1 cellular context compared by ENCODE assay signal in the genomic region with DNA sequence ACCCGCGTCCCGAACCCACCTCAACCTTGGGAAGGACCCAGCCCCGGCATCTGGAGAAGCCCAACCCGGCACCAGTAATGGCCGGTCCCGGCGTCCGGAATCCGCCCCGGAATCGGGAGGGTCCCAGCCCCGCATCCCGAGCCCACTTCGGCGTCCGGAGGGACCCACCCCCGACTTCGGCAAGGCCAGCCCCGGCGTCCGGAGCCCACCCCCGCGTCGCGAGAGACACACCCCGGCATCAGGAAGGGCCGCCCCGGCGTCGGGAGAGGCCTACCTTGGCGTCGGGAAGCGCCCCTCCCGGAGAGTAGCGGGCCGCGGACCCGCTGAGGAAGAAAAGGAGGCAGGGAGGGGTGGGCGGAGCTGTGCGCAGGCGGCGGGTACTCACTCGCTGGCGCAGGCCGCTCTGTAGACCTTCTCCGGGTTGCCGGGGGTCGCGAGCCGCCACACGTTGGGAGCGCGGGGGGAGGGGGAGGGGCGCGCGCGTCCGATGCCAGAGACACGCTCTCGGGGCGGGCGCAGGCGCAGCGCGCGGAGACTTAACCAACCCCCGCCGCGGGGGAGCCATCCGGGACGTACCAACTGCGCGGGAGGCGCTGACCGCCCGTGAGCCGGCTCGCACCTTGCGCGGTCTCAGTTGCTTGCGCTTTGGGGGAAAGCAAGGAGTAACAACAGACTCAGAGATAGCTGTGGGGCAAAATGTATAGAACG.
A peak's percentile ranks its signal among the peaks of the same experiment; 100 is the strongest.
TF ChIP-seq lines count a peak whose summit lies in the region.

A gene (minus strand): TSS at position 515 of the 708 bp plus-strand sequence. CDS start 24,164 bp downstream, outside the sequence.

TF ChIP-seq in HepG2, 621 proteins besides CTCF, POLR2A, EP300 and RAD21 (continued from another document and continues in another):
- TF ChIP-seq, protein P1, sequence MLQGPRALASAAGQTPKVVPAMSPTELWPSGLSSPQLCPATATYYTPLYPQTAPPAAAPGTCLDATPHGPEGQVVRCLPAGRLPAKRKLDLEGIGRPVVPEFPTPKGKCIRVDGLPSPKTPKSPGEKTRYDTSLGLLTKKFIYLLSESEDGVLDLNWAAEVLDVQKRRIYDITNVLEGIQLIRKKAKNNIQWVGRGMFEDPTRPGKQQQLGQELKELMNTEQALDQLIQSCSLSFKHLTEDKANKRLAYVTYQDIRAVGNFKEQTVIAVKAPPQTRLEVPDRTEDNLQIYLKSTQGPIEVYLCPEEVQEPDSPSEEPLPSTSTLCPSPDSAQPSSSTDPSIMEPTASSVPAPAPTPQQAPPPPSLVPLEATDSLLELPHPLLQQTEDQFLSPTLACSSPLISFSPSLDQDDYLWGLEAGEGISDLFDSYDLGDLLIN (CRISPR knock-in tag; IDR thresholded peaks at IDR 0.05; ENCODE audit: borderline replicate concordance), result 0 out of 2 replicates have a peak, but pooled peaks have one; percentile 33
- TF ChIP-seq ZNF569 (CRISPR knock-in tag; IDR thresholded peaks at IDR 0.05; ENCODE audit: borderline replicate concordance) (no peak), ZNF879 (CRISPR knock-in tag; IDR thresholded peaks at IDR 0.05) (peak; percentile 90), ZNF12 (CRISPR knock-in tag; IDR thresholded peaks at IDR 0.05) (peak; percentile 17; the same call in 1 of the 2 replicates), POGZ (CRISPR knock-in tag; IDR thresholded peaks at IDR 0.05) (peak; percentile 59; the same call in 1 of the 2 replicates), THAP11 (CRISPR knock-in tag; IDR thresholded peaks at IDR 0.05) (peak; percentile 79), ZNF552 (CRISPR knock-in tag; IDR thresholded peaks at IDR 0.05; ENCODE audit: borderline replicate concordance) (no peak), ZNF776 (CRISPR knock-in tag; IDR thresholded peaks at IDR 0.05) (peak; percentile 69; the same call in 1 of the 2 replicates), ZNF570 (CRISPR knock-in tag; IDR thresholded peaks at IDR 0.05; ENCODE audit: borderline replicate concordance) (no peak), ZNF160 (CRISPR knock-in tag; IDR thresholded peaks at IDR 0.05) (peak; percentile 80; the same call in 1 of the 2 replicates), HNRNPL (IDR thresholded peaks at IDR 0.05; ENCODE audit: low read depth, low read length) (no peak), ZBTB3 (CRISPR knock-in tag; IDR thresholded peaks at IDR 0.05; ENCODE audit: borderline replicate concordance, low read depth) (no peak), EHMT2 (IDR thresholded peaks at IDR 0.05; ENCODE audit: borderline replicate concordance, low read depth, low read length) (no peak), PCBP1 (IDR thresholded peaks at IDR 0.05; ENCODE audit: borderline replicate concordance, low read depth, low read length) (0 out of 2 replicates have a peak, but pooled peaks have one; percentile 66), NFYC (CRISPR knock-in tag; IDR thresholded peaks at IDR 0.05) (no peak), ZNF343 (CRISPR knock-in tag; IDR thresholded peaks at IDR 0.05) (peak; percentile 16; the same call in 1 of the 2 replicates), SATB2 (CRISPR knock-in tag; IDR thresholded peaks at IDR 0.05) (0 out of 2 replicates have a peak, but pooled peaks have one; percentile 29), ZNF329 (CRISPR knock-in tag; IDR thresholded peaks at IDR 0.05; ENCODE audit: low read depth) (no peak; the same call in 1 of the 2 replicates), HCFC1 (IDR thresholded peaks at IDR 0.05; ENCODE audit: low read depth, low read length) (no peak; the same call in 1 of the 2 replicates), ZNF644 (CRISPR knock-in tag; IDR thresholded peaks at IDR 0.05; ENCODE audit: low read depth) (no peak), HOXA3 (CRISPR knock-in tag; IDR thresholded peaks at IDR 0.05) (peak; percentile 73), ATAD3A (CRISPR knock-in tag; IDR thresholded peaks at IDR 0.05) (no peak), MTF2 (CRISPR knock-in tag; IDR thresholded peaks at IDR 0.05; ENCODE audit: borderline replicate concordance) (0 out of 2 replicates have a peak, but pooled peaks have one; percentile 30), CENPT (CRISPR knock-in tag; IDR thresholded peaks at IDR 0.05; ENCODE audit: low read depth) (no peak), HOXA5 (CRISPR knock-in tag; IDR thresholded peaks at IDR 0.05) (peak; percentile 80; the same call in 1 of the 2 replicates), ZNF607 (CRISPR knock-in tag; IDR thresholded peaks at IDR 0.05; ENCODE audit: borderline replicate concordance) (peak; percentile 60; the same call in 1 of the 2 replicates), SMYD3 (CRISPR knock-in tag; IDR thresholded peaks at IDR 0.05) (0 out of 2 replicates have a peak, but pooled peaks have one; percentile 12)
- TF ChIP-seq, protein P2, sequence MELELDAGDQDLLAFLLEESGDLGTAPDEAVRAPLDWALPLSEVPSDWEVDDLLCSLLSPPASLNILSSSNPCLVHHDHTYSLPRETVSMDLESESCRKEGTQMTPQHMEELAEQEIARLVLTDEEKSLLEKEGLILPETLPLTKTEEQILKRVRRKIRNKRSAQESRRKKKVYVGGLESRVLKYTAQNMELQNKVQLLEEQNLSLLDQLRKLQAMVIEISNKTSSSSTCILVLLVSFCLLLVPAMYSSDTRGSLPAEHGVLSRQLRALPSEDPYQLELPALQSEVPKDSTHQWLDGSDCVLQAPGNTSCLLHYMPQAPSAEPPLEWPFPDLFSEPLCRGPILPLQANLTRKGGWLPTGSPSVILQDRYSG (CRISPR knock-in tag; IDR thresholded peaks at IDR 0.05), result 0 out of 2 replicates have a peak, but pooled peaks have one; percentile 42
- TF ChIP-seq, protein P3, sequence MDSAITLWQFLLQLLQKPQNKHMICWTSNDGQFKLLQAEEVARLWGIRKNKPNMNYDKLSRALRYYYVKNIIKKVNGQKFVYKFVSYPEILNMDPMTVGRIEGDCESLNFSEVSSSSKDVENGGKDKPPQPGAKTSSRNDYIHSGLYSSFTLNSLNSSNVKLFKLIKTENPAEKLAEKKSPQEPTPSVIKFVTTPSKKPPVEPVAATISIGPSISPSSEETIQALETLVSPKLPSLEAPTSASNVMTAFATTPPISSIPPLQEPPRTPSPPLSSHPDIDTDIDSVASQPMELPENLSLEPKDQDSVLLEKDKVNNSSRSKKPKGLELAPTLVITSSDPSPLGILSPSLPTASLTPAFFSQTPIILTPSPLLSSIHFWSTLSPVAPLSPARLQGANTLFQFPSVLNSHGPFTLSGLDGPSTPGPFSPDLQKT (CRISPR knock-in tag; IDR thresholded peaks at IDR 0.05; ENCODE audit: borderline replicate concordance), result 0 out of 2 replicates have a peak, but pooled peaks have one; percentile 12
- TF ChIP-seq, protein P4, sequence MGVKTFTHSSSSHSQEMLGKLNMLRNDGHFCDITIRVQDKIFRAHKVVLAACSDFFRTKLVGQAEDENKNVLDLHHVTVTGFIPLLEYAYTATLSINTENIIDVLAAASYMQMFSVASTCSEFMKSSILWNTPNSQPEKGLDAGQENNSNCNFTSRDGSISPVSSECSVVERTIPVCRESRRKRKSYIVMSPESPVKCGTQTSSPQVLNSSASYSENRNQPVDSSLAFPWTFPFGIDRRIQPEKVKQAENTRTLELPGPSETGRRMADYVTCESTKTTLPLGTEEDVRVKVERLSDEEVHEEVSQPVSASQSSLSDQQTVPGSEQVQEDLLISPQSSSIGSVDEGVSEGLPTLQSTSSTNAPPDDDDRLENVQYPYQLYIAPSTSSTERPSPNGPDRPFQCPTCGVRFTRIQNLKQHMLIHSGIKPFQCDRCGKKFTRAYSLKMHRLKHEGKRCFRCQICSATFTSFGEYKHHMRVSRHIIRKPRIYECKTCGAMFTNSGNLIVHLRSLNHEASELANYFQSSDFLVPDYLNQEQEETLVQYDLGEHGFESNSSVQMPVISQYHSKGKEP (CRISPR knock-in tag; IDR thresholded peaks at IDR 0.05), result no peak
- TF ChIP-seq, protein P5, sequence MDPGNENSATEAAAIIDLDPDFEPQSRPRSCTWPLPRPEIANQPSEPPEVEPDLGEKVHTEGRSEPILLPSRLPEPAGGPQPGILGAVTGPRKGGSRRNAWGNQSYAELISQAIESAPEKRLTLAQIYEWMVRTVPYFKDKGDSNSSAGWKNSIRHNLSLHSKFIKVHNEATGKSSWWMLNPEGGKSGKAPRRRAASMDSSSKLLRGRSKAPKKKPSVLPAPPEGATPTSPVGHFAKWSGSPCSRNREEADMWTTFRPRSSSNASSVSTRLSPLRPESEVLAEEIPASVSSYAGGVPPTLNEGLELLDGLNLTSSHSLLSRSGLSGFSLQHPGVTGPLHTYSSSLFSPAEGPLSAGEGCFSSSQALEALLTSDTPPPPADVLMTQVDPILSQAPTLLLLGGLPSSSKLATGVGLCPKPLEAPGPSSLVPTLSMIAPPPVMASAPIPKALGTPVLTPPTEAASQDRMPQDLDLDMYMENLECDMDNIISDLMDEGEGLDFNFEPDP (CRISPR knock-in tag; conservative IDR thresholded peaks at IDR 0.05), result no peak
- TF ChIP-seq, protein P6, sequence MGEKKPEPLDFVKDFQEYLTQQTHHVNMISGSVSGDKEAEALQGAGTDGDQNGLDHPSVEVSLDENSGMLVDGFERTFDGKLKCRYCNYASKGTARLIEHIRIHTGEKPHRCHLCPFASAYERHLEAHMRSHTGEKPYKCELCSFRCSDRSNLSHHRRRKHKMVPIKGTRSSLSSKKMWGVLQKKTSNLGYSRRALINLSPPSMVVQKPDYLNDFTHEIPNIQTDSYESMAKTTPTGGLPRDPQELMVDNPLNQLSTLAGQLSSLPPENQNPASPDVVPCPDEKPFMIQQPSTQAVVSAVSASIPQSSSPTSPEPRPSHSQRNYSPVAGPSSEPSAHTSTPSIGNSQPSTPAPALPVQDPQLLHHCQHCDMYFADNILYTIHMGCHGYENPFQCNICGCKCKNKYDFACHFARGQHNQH (CRISPR knock-in tag; IDR thresholded peaks at IDR 0.05), result peak; percentile 91
- TF ChIP-seq, protein P7, sequence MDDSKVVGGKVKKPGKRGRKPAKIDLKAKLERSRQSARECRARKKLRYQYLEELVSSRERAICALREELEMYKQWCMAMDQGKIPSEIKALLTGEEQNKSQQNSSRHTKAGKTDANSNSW (CRISPR knock-in tag; IDR thresholded peaks at IDR 0.05; ENCODE audit: borderline replicate concordance), result no peak
- TF ChIP-seq, protein P8, sequence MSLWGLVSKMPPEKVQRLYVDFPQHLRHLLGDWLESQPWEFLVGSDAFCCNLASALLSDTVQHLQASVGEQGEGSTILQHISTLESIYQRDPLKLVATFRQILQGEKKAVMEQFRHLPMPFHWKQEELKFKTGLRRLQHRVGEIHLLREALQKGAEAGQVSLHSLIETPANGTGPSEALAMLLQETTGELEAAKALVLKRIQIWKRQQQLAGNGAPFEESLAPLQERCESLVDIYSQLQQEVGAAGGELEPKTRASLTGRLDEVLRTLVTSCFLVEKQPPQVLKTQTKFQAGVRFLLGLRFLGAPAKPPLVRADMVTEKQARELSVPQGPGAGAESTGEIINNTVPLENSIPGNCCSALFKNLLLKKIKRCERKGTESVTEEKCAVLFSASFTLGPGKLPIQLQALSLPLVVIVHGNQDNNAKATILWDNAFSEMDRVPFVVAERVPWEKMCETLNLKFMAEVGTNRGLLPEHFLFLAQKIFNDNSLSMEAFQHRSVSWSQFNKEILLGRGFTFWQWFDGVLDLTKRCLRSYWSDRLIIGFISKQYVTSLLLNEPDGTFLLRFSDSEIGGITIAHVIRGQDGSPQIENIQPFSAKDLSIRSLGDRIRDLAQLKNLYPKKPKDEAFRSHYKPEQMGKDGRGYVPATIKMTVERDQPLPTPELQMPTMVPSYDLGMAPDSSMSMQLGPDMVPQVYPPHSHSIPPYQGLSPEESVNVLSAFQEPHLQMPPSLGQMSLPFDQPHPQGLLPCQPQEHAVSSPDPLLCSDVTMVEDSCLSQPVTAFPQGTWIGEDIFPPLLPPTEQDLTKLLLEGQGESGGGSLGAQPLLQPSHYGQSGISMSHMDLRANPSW (CRISPR knock-in tag; IDR thresholded peaks at IDR 0.05; ENCODE audit: borderline replicate concordance), result peak; percentile 62; the same call in 1 of the 2 replicates
- TF ChIP-seq, protein P9, sequence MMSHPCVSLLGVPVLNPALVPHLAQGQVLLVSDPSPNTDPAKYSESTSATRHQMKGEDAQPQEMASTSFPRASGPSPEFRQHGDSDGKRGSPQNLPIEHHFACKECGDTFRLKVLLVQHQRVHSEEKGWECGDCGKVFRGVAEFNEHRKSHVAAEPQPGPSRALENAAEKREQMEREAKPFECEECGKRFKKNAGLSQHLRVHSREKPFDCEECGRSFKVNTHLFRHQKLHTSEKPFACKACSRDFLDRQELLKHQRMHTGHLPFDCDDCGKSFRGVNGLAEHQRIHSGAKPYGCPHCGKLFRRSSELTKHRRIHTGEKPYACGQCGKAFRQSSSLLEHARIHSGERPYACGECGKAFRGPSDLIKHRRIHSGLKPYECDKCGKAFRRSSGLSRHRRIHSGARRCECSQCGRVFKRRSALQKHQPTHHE (CRISPR knock-in tag; IDR thresholded peaks at IDR 0.05; ENCODE audit: borderline replicate concordance), result no peak; the same call in 1 of the 2 replicates
- TF ChIP-seq, protein P10, sequence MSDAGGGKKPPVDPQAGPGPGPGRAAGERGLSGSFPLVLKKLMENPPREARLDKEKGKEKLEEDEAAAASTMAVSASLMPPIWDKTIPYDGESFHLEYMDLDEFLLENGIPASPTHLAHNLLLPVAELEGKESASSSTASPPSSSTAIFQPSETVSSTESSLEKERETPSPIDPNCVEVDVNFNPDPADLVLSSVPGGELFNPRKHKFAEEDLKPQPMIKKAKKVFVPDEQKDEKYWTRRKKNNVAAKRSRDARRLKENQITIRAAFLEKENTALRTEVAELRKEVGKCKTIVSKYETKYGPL (CRISPR knock-in tag; IDR thresholded peaks at IDR 0.05), result no peak
- TF ChIP-seq, protein P11, sequence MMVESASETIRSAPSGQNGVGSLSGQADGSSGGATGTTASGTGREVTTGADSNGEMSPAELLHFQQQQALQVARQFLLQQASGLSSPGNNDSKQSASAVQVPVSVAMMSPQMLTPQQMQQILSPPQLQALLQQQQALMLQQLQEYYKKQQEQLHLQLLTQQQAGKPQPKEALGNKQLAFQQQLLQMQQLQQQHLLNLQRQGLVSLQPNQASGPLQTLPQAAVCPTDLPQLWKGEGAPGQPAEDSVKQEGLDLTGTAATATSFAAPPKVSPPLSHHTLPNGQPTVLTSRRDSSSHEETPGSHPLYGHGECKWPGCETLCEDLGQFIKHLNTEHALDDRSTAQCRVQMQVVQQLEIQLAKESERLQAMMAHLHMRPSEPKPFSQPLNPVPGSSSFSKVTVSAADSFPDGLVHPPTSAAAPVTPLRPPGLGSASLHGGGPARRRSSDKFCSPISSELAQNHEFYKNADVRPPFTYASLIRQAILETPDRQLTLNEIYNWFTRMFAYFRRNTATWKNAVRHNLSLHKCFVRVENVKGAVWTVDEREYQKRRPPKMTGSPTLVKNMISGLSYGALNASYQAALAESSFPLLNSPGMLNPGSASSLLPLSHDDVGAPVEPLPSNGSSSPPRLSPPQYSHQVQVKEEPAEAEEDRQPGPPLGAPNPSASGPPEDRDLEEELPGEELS (CRISPR knock-in tag; IDR thresholded peaks at IDR 0.05), result no peak; the same call in 1 of the 2 replicates
